In genomic region chr2:125471963-125472362, GRCh38 we compare ENCODE assay signal across 8 cellular contexts.
DNase-seq lines count a peak whose midpoint lies in the region; ATAC-seq and TF ChIP-seq lines count a peak whose summit lies in the region.

No MANE protein-coding gene starts in this region.

- H3K27me3 Mint-ChIP-seq in glutamatergic neuron (ENCODE audit: unreplicated experiment): no peaks in the 10 kb centered on the region
- no peaks in the 10 kb centered on the region for H3K27me3 Mint-ChIP-seq in activated CD4-positive, alpha-beta T cell treated with anti-CD3 and anti-CD28 coated beads for 36 hours

- no peaks in the 10 kb centered on the region for H3K4me1 ChIP-seq in MM.1S (ENCODE audit: low read length)
- no peaks in the 10 kb centered on the region for H3K4me1 ChIP-seq in esophagus squamous epithelium
- no peaks in the 10 kb centered on the region for H3K4me1 ChIP-seq in tibial nerve

- no peak overlapping the region for H3K27ac Mint-ChIP-seq in glutamatergic neuron (ENCODE audit: unreplicated experiment)
- H3K27ac Mint-ChIP-seq in activated CD4-positive, alpha-beta T cell treated with anti-CD3 and anti-CD28 coated beads for 36 hours: no peak overlapping the region

- no peak overlapping the region for H3K9ac ChIP-seq in MM.1S (ENCODE audit: low read length)

- TF ChIP-seq POLR2A in esophagus squamous epithelium (IDR thresholded peaks at IDR 0.05) (no peak), tibial nerve (IDR thresholded peaks at IDR 0.05) (no peak)

- H3K4me3 ChIP-seq in MM.1S (ENCODE audit: low read length) (no peak overlapping the region), esophagus squamous epithelium (no peak overlapping the region), tibial nerve (no peak overlapping the region)

- peak; percentile 82 for ATAC-seq in GM19351 (IDR thresholded peaks at IDR 0.05; ENCODE audit: unreplicated experiment)
- no peak for ATAC-seq in activated CD4-positive, alpha-beta T cell treated with anti-CD3 and anti-CD28 coated beads for 36 hours

- no peak overlapping the region for H3K4me2 ChIP-seq in MM.1S (ENCODE audit: low read depth, low read length)

- CTCF ChIA-PET in activated CD4-positive, alpha-beta T cell treated with anti-CD3 and anti-CD28 coated beads for 36 hours (lab: Charles Lee): no interaction called here

- H2AFZ ChIP-seq in MM.1S (ENCODE audit: low read length): no peak overlapping the region

- H3K27ac ChIP-seq in MM.1S (ENCODE audit: low read length): no peak overlapping the region
- H3K27ac ChIP-seq in esophagus squamous epithelium: no peak overlapping the region
- H3K27ac ChIP-seq in tibial nerve: no peak overlapping the region

- intact Hi-C loops in esophagus squamous epithelium (cut with DNase I): no loop called here
- intact Hi-C loops in activated CD4-positive, alpha-beta T cell treated with anti-CD3 and anti-CD28 coated beads for 36 hours (cut with DNase I, micrococcal nuclease): no loop called here

- DNase-seq in Ammon's horn (ENCODE audit: low spot score) (peak; percentile 3), MM.1S (peak; percentile 53), glutamatergic neuron (peak; percentile 74), esophagus squamous epithelium (lab: John Stamatoyannopoulos, UW) (no peak), NCI-H187 treated with DMSO at 0.1 percent for 48 hours (lab: John Stamatoyannopoulos, UW) (no peak), tibial nerve (ENCODE audit: low spot score in 2 of 2) (no peak)
- no peak for DNase-seq in activated CD4-positive, alpha-beta T cell treated with anti-CD3 and anti-CD28 coated beads for 36 hours

- H3K9me3 ChIP-seq in MM.1S (replicated peaks; ENCODE audit: insufficient read depth, low read length) (no peaks in the 10 kb centered on the region), esophagus squamous epithelium (peaks cover 0 to 4% (median 0%) of the 10 kb centered on the region in 3 donors), tibial nerve (peaks cover 0 to 16% (median 0%) of the 10 kb centered on the region in 4 donors)

- H3K27me3 ChIP-seq in MM.1S (replicated peaks; ENCODE audit: insufficient read depth, low read length) (no peaks in the 10 kb centered on the region), esophagus squamous epithelium (no peaks in the 10 kb centered on the region), tibial nerve (no peaks in the 10 kb centered on the region)

- no peaks in the 10 kb centered on the region for H3F3A ChIP-seq in MM.1S (ENCODE audit: insufficient read depth, low read length)

- peaks cover 2% of the 10 kb centered on the region for H3K9me3 Mint-ChIP-seq in glutamatergic neuron (ENCODE audit: unreplicated experiment)
- peaks cover 7% of the 10 kb centered on the region for H3K9me3 Mint-ChIP-seq in activated CD4-positive, alpha-beta T cell treated with anti-CD3 and anti-CD28 coated beads for 36 hours (ENCODE audit: low read depth)

- TF ChIP-seq CTCF in MM.1S (IDR thresholded peaks at IDR 0.05; ENCODE audit: low read length) (peak; percentile 62), glutamatergic neuron (IDR thresholded peaks at IDR 0.05; ENCODE audit: partially characterized antibody, unreplicated experiment) (peak; percentile 31), esophagus squamous epithelium (IDR thresholded peaks at IDR 0.05) (no peak), tibial nerve (IDR thresholded peaks at IDR 0.05) (no peak)

- H3K4me3 Mint-ChIP-seq in glutamatergic neuron (ENCODE audit: unreplicated experiment): no peak overlapping the region
- H3K4me3 Mint-ChIP-seq in activated CD4-positive, alpha-beta T cell treated with anti-CD3 and anti-CD28 coated beads for 36 hours: no peak overlapping the region

- WGBS in esophagus squamous epithelium, 2 donors: 73 to 81% methylated on average over 8 to 12 of the region's 12 CpGs
- WGBS in tibial nerve, 2 donors: 73 to 74% methylated on average over 12 of the region's 12 CpGs

- H3K36me3 Mint-ChIP-seq in glutamatergic neuron (ENCODE audit: unreplicated experiment): no peaks in the 10 kb centered on the region
- no peaks in the 10 kb centered on the region for H3K36me3 Mint-ChIP-seq in activated CD4-positive, alpha-beta T cell treated with anti-CD3 and anti-CD28 coated beads for 36 hours (ENCODE audit: low read depth)

- H3K79me2 ChIP-seq in MM.1S (ENCODE audit: low read length): no peaks in the 10 kb centered on the region

- no peaks in the 10 kb centered on the region for H4K20me1 ChIP-seq in MM.1S (ENCODE audit: insufficient read depth, low read length)

- H3K36me3 ChIP-seq in MM.1S (replicated peaks; ENCODE audit: insufficient read depth, low read length): no peaks in the 10 kb centered on the region
- H3K36me3 ChIP-seq in esophagus squamous epithelium: no peaks in the 10 kb centered on the region
- H3K36me3 ChIP-seq in tibial nerve: no peaks in the 10 kb centered on the region

- TF ChIP-seq EP300 in tibial nerve (IDR thresholded peaks at IDR 0.05): no peak

- POLR2A ChIA-PET in activated CD4-positive, alpha-beta T cell treated with anti-CD3 and anti-CD28 coated beads for 36 hours (lab: Charles Lee): no interaction called here

- H3K4me1 Mint-ChIP-seq in glutamatergic neuron (ENCODE audit: low read depth, unreplicated experiment): peaks cover 2% of the 10 kb centered on the region
- no peaks in the 10 kb centered on the region for H3K4me1 Mint-ChIP-seq in activated CD4-positive, alpha-beta T cell treated with anti-CD3 and anti-CD28 coated beads for 36 hours

- H3K9me2 ChIP-seq in MM.1S (replicated peaks; ENCODE audit: insufficient read depth, low read length): no peaks in the 10 kb centered on the region

Comparison
In these comparisons a context has a peak if more than half of its experiments do, and no peak if none do; other contexts are left out.
1. DNase-seq: peak in Ammon's horn (single experiment), MM.1S (single experiment) and glutamatergic neuron (single experiment); none in esophagus squamous epithelium (single experiment), activated CD4-positive, alpha-beta T cell treated with anti-CD3 and anti-CD28 coated beads for 36 hours (single experiment), NCI-H187 treated with DMSO at 0.1 percent for 48 hours (single experiment) and tibial nerve (0 of 2).
2. CTCF ChIP-seq: peak in MM.1S (single experiment) and glutamatergic neuron (single experiment); none in esophagus squamous epithelium (0 of 6) and tibial nerve (0 of 5).